In genomic region chr20:49821850-49822249, GRCh38 we compare ENCODE assay signal across 7 cellular contexts. TPM values are rescaled to one million over a fixed set of nuclear protein-coding genes. Genes with fewer than 3 reads are reported as not detected.
DNase-seq lines count a peak whose midpoint lies in the region; ATAC-seq and TF ChIP-seq lines count a peak whose summit lies in the region.

No MANE protein-coding gene starts in this region.

- no peaks in the 10 kb centered on the region for H3K9me2 ChIP-seq in OCI-LY7 (ENCODE audit: insufficient read depth, low read length)

- H3K79me2 ChIP-seq in OCI-LY7 (ENCODE audit: insufficient read depth, low read depth, low read length) = peaks cover 23% of the 10 kb centered on the region; the same call in 1 of the 2 replicates

- TF ChIP-seq EP300 in esophagus muscularis mucosa (IDR thresholded peaks at IDR 0.05) = no peak

- no peaks in the 10 kb centered on the region for H3K9me3 Mint-ChIP-seq in type B pancreatic cell

- H3K36me3 ChIP-seq in GM06990 (ENCODE audit: control insufficient read depth, insufficient read depth, low read length) (peaks cover 9% of the 10 kb centered on the region), OCI-LY7 (ENCODE audit: insufficient read depth, low read length) (peaks cover 83% of the 10 kb centered on the region), esophagus muscularis mucosa (peaks cover 21 to 70% (median 48%) of the 10 kb centered on the region in 4 donors)

- peak; percentile 46 for TF ChIP-seq CTCF in GM06990 (IDR thresholded peaks at IDR 0.05; ENCODE audit: insufficient read depth, low read length, poor library complexity, severe bottlenecking)
- peak; percentile 75 for TF ChIP-seq CTCF in OCI-LY7 (conservative IDR thresholded peaks at IDR 0.05; ENCODE audit: low read length)
- peak in 2 of 3 experiments; percentile 19 to 36 for TF ChIP-seq CTCF in esophagus muscularis mucosa (IDR thresholded peaks at IDR 0.05)
- TF ChIP-seq CTCF in type B pancreatic cell (conservative IDR thresholded peaks at IDR 0.05) = no peak

- no peaks in the 10 kb centered on the region for H3K4me1 Mint-ChIP-seq in type B pancreatic cell (ENCODE audit: unreplicated experiment)

- H3K4me1 ChIP-seq in OCI-LY7 (ENCODE audit: insufficient read depth, low read length, poor library complexity, severe bottlenecking) = peaks cover 43% of the 10 kb centered on the region
- H3K4me1 ChIP-seq in esophagus muscularis mucosa = peaks cover 10 to 17% (median 13%) of the 10 kb centered on the region in 4 donors

- ATAC-seq in sciatic nerve (peak; percentile 75), GM21526 (IDR thresholded peaks at IDR 0.05; ENCODE audit: low FRiP score, unreplicated experiment) (no peak)

- peak overlapping the region; percentile 1; the same call in 1 of the 2 replicates for H2AFZ ChIP-seq in OCI-LY7 (ENCODE audit: low read length)

- no peaks in the 10 kb centered on the region for H4K20me1 ChIP-seq in OCI-LY7 (ENCODE audit: insufficient read depth, low read length)

- DNase-seq in GM06990 (ENCODE audit: extremely low read depth, insufficient read length) (no peak), OCI-LY7 (ENCODE audit: low spot score) (peak; percentile 64), esophagus muscularis mucosa (ENCODE audit: extremely low spot score) (no peak), sciatic nerve (ENCODE audit: low spot score) (no peak), type B pancreatic cell (ENCODE audit: extremely low spot score, unreplicated experiment) (no peak)
- DNase-seq in stimulated activated CD4-positive, alpha-beta T cell treated with anti-CD3 and anti-CD28 coated beads, Interleukin-1b, Interleukin-23, amount 100 ng/mL, for 48 hours = no peak

- no TSS peak for BruUV-seq in OCI-LY7 (replicated peaks; lab: Mats Ljungman, UMichigan)

- H3K4me3 ChIP-seq in GM06990 (replicated peaks; ENCODE audit: low read depth, low read length) (no peak overlapping the region), OCI-LY7 (ENCODE audit: low read depth, low read length, poor library complexity, severe bottlenecking) (peak overlapping the region; percentile 33), esophagus muscularis mucosa (no peak overlapping the region)

- CTCF ChIA-PET in OCI-LY7 (lab: Charles Lee; ENCODE audit: unreplicated experiment) = interaction anchor here (1.1 kb wide), 1 partner anchor 20 kb away, joined by 3 read pairs; no protein-coding TSS in a partner anchor

- intact Hi-C loops in OCI-LY7 (cut with micrococcal nuclease; ENCODE audit: unreplicated experiment) (loop anchor here (1.0 to 5.0 kb wide), 4 partner anchors 70 to 211 kb away; partner anchors contain the start of gene B4GALT5), esophagus muscularis mucosa (cut with DNase I) (no loop called here), sciatic nerve (cut with DNase I) (no loop called here)

- no peak overlapping the region for H3K4me3 Mint-ChIP-seq in type B pancreatic cell

- peak overlapping the region; percentile 63 for H3K4me2 ChIP-seq in OCI-LY7 (ENCODE audit: low read length)

- peaks cover 33% of the 10 kb centered on the region for H3K36me3 Mint-ChIP-seq in type B pancreatic cell

- no peak overlapping the region for H3K27ac Mint-ChIP-seq in type B pancreatic cell

- TF ChIP-seq POLR2A in esophagus muscularis mucosa (IDR thresholded peaks at IDR 0.05; ENCODE audit: low read depth) = no peak

- peaks cover 13% of the 10 kb centered on the region for H3K9me3 ChIP-seq in OCI-LY7 (ENCODE audit: low read length)
- no peaks in the 10 kb centered on the region for H3K9me3 ChIP-seq in esophagus muscularis mucosa

- WGBS in esophagus muscularis mucosa = 53% methylated on average over 2 of the region's 2 CpGs

- H3K27ac ChIP-seq in OCI-LY7 (ENCODE audit: low read depth, low read length, poor library complexity, severe bottlenecking) (peak overlapping the region; percentile 91), esophagus muscularis mucosa (replicated peaks in 1 of 4) (no peak overlapping the region)

- POLR2A ChIA-PET in OCI-LY7 (lab: Charles Lee) = interaction anchor here (0.6 to 1.3 kb wide), 3 partner anchors 9 to 189 kb away, joined by 3 to 4 read pairs (median 3); no protein-coding TSS in a partner anchor

- no peaks in the 10 kb centered on the region for H3K27me3 ChIP-seq in GM06990 (replicated peaks; ENCODE audit: control insufficient read depth, insufficient read depth, low read length)
- H3K27me3 ChIP-seq in esophagus muscularis mucosa = no peaks in the 10 kb centered on the region

- no peaks in the 10 kb centered on the region for H3K27me3 Mint-ChIP-seq in type B pancreatic cell

RNA-seq across cellular contexts. Expression of gene SLC9A8, which starts 9.2 kb away (rescaled TPM):
- 13.9 and 30.3 TPM in 2 replicates for total RNA-seq in OCI-LY7 (2014; rRNA removed; shearing (Covaris generic))
- total RNA-seq in OCI-LY7 (2022) (22.0 and 28.7 TPM in 2 replicates), esophagus muscularis mucosa (1 to 10 TPM; 7.5 to 9.0 (median 7.5) TPM), sciatic nerve (14.4 TPM), type B pancreatic cell (ENCODE audit: low replicate concordance) (8.6 and 9.4 TPM in 2 replicates)
